ENCODE assay signal across 34 cellular contexts in the genomic region with DNA sequence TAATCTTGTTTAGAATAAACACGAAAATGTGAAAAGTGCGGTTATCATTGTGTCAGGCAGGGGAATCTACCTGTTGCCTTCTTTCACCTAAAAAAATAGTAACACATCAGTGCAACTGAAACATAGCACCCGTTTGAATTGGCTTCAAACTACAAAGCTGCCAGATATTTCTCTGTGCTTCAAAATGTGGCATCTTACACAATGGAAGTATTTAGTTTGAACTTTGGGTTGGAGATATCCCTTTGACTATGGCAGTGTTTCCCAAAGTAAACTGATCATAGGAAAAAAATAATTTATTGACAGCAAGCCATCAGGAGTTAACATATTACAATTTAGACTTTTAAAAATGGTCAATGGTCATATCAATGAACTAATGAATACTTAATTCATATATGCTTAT. TPM values are rescaled to one million over a fixed set of nuclear protein-coding genes. Genes with fewer than 3 reads are reported as not detected.
"Had no signal": no experiment of that assay in that cellular context is flagged by ENCODE, and none has a peak within 500 bp of the region (broad histone marks: within the 10 kb centered on the region; RNA-seq: fewer than 3 reads in every experiment).

No MANE protein-coding gene starts in this region.

- H3K9me3 ChIP-seq: adrenal gland, ascending aorta, body of pancreas, breast epithelium had no signal

- H3K4me3 ChIP-seq: adrenal gland, ascending aorta, body of pancreas, breast epithelium, cardiac muscle cell had no signal

- H3K27me3 ChIP-seq: adrenal gland, ascending aorta, body of pancreas, breast epithelium had no signal

- FAIRE-seq: astrocyte, bronchial epithelial cell, colon had no signal

- DNase-seq: activated effector memory CD4-positive, alpha-beta T cell treated with anti-CD3 and anti-CD28 coated beads, Interleukin-2, amount 50 U/mL, for 16 hours; activated effector memory CD4-positive, alpha-beta T cell treated with Interleukin-2 at 50 U/mL for 16 hours; activated gamma-delta T cell; activated gamma-delta T cell treated with Interleukin-2 at 50 U/mL for 16 hours; activated naive CD4-positive, alpha-beta T cell; activated naive CD4-positive, alpha-beta T cell treated with anti-CD3 and anti-CD28 coated beads for 36 hours; activated naive CD4-positive, alpha-beta T cell treated with anti-CD3 and anti-CD28 coated beads, Interleukin-2, amount 10 ng/mL, durations not matched to agents 7 days and 5 days; activated naive CD4-positive, alpha-beta T cell treated with anti-CD3 and anti-CD28 coated beads, Interleukin-2, amount 50 U/mL, for 16 hours; activated naive CD4-positive, alpha-beta T cell treated with Interleukin-2 at 50 U/mL for 16 hours; activated naive CD8-positive, alpha-beta T cell treated with anti-CD3 and anti-CD28 coated beads for 36 hours; activated naive CD8-positive, alpha-beta T cell treated with anti-CD3 and anti-CD28 coated beads, Interleukin-2, amount 10 ng/mL, durations not matched to agents 7 days and 5 days; activated naive CD8-positive, alpha-beta T cell treated with anti-CD3 and anti-CD28 coated beads, Interleukin-2, amount 50 U/mL, for 24 hours; activated T-cell treated with anti-CD3 and anti-CD28 coated beads, Interleukin-2, amount 50 U/mL, for 4 hours; activated T-cell treated with anti-CD3 and anti-CD28 coated beads, Interleukin-2, amount 50 U/mL, for 48 hours; activated T-cell treated with anti-CD3 and anti-CD28 coated beads, Interleukin-2, amount 50 U/mL, for 72 hours; adrenal gland; amniotic stem cell; amygdala; anterior cingulate cortex; aorta; body of pancreas; brain microvascular endothelial cell; caudate nucleus; central memory CD4-positive, alpha-beta T cell; cerebellar nuclear complex had no signal

- ATAC-seq: activated naive CD4-positive, alpha-beta T cell treated with anti-CD3 and anti-CD28 coated beads, Interleukin-2, amount 50 U/mL, for 72 hours; activated naive CD8-positive, alpha-beta T cell treated with anti-CD3 and anti-CD28 coated beads, Interleukin-2, amount 50 U/mL, for 24 hours; activated T-cell treated with anti-CD3 and anti-CD28 coated beads, Interleukin-2, amount 50 U/mL, for 4 hours; activated T-cell treated with anti-CD3 and anti-CD28 coated beads, Interleukin-2, amount 50 U/mL, for 72 hours; activated T-helper 17 cell treated with anti-CD3 and anti-CD28 coated beads, Interleukin-2, amount 50 U/mL, for 72 hours; body of pancreas had no signal

- H3K36me3 ChIP-seq: adrenal gland, ascending aorta, brain microvascular endothelial cell, breast epithelium, cardiac muscle cell had no signal

- H3K27ac ChIP-seq: adrenal gland, ascending aorta, body of pancreas, brain microvascular endothelial cell, breast epithelium, cardiac muscle cell had no signal

RNA-seq across cellular contexts. Expression of gene PPP1R3G, which starts 3.6 kb away (rescaled TPM):
- total RNA-seq: activated naive CD4-positive, alpha-beta T cell treated with anti-CD3 and anti-CD28 coated beads for 36 hours; activated T-cell treated with anti-CD3 and anti-CD28 coated beads, Interleukin-2, amount 50 U/mL, for 4 hours; activated T-helper 1 cell treated with anti-CD3 and anti-CD28 coated beads, Interleukin-12 subunit alpha, Interleukin-12 subunit beta, Interleukin-2, Interleukin-4 antibody, amounts not matched to agents 30 ng/mL and 10 ng/mL and 1 ng/mL, durations not matched to agents 14 hours and 24 hours and 36 hours had no signal
